Comparison of ENCODE assay signal across 23 cellular contexts in the genomic region with DNA sequence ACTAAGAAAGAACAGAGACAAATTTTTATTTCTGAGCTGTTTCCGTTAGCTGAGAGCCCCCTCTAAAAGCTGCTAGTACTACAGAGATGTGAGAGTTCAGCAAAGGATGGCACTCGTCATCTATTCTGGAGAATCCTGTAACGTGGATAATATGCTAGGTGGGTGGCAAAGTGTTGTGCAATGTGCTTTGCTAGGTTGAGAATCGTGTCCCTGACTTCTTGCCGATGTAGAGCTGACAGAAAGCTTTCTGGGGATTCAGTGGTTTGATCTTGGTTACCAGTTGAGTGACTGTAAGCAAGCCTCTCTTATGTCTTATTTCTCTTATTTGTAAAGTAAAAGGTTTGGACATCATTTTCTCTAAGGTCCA.
A peak's percentile ranks its signal among the peaks of the same experiment; 100 is the strongest.
DNase-seq lines count a peak whose midpoint lies in the region; ATAC-seq and TF ChIP-seq lines count a peak whose summit lies in the region.
"Had no signal": no experiment of that assay in that cellular context is flagged by ENCODE, and none has a peak within 500 bp of the region (broad histone marks: within the 10 kb centered on the region; RNA-seq: fewer than 3 reads in every experiment).

No MANE protein-coding gene starts in this region.

- H3K79me1 ChIP-seq in trophoblast cell (ENCODE audit: low read length), result peaks cover 11% of the 10 kb centered on the region

- no peak overlapping the region for H3K4me3 ChIP-seq in HCT116 (replicated peaks in 1 of 2; ENCODE audit: low read depth in 1 of 2, low read length in 2 of 2)
- H3K4me3 ChIP-seq in PC-9, result no peak overlapping the region
- no peak overlapping the region for H3K4me3 ChIP-seq in trophoblast cell (ENCODE audit: low read depth, low read length)
- H3K4me3 ChIP-seq: BLaER1, HAP-1, Peyer's patch, SJCRH30 had no signal

- H3K9me2 ChIP-seq in HCT116 (ENCODE audit: insufficient read depth) (no peaks in the 10 kb centered on the region), PC-9 (ENCODE audit: insufficient read depth) (no peaks in the 10 kb centered on the region)

- no peaks in the 10 kb centered on the region for H3K9me3 Mint-ChIP-seq in endothelial cell (ENCODE audit: unreplicated experiment)
- no peaks in the 10 kb centered on the region for H3K9me3 Mint-ChIP-seq in stimulated activated effector memory CD8-positive, alpha-beta T cell treated with anti-CD3 and anti-CD28 coated beads, Interleukin-12 subunit alpha, Interleukin-12 subunit beta, amount 100 ng/mL, for 72 hours
- H3K9me3 Mint-ChIP-seq: IgD-negative memory B cell had no signal

- H4K20me1 ChIP-seq in HCT116 (ENCODE audit: insufficient read depth) (no peaks in the 10 kb centered on the region), PC-9 (ENCODE audit: insufficient read depth) (no peaks in the 10 kb centered on the region)
- H4K20me1 ChIP-seq: BLaER1 had no signal

- no peak overlapping the region for H3K9ac ChIP-seq in HCT116 (ENCODE audit: low read length)
- no peak overlapping the region for H3K9ac ChIP-seq in trophoblast cell (ENCODE audit: low read length)
- H3K9ac ChIP-seq: BLaER1, KMS-11 had no signal

- no TSS peak for BruUV-seq in HCT116 (replicated peaks; lab: Mats Ljungman, UMichigan)
- BruUV-seq in PC-9 (replicated peaks; lab: Mats Ljungman, UMichigan), result TSS peak; percentile 31

- peaks cover 0 to 8% of the 10 kb centered on the region in 2 experiments; a peak in 1 of 4 replicates for H3K4me1 ChIP-seq in HCT116 (ENCODE audit: control insufficient read depth in 1 of 2, insufficient read depth in 2 of 2, low read length in 2 of 2)
- peaks cover 30% of the 10 kb centered on the region for H3K4me1 ChIP-seq in PC-9 (replicated peaks; ENCODE audit: insufficient read depth)
- H3K4me1 ChIP-seq in trophoblast cell (ENCODE audit: control insufficient read depth in 1 of 2, insufficient read depth in 2 of 2, low read length in 2 of 2), result peaks cover 10 to 12% of the 10 kb centered on the region in 2 experiments
- H3K4me1 ChIP-seq: BLaER1, HAP-1, Peyer's patch had no signal

- H3K4ac ChIP-seq in trophoblast cell (ENCODE audit: low read depth, low read length), result no peak overlapping the region

- H2AK5ac ChIP-seq in trophoblast cell (ENCODE audit: low read length), result no peak overlapping the region

- no peak overlapping the region for H4K12ac ChIP-seq in trophoblast cell (ENCODE audit: low read depth, low read length)

- H2AFZ ChIP-seq in HCT116 (ENCODE audit: low read depth, low read length, poor library complexity, severe bottlenecking) (peak overlapping the region; percentile 17), PC-9 (no peak overlapping the region), trophoblast cell (ENCODE audit: insufficient read depth, low read length, poor library complexity) (no peak overlapping the region)

- TF ChIP-seq POLR2A in HCT116 (IDR thresholded peaks at IDR 0.05; ENCODE audit: borderline replicate concordance, extremely low read depth, insufficient read depth, insufficient read length), result no peak

- no peak overlapping the region for H4K91ac ChIP-seq in trophoblast cell (ENCODE audit: low read depth, low read length)

- ATAC-seq in HCT116, result no peak
- ATAC-seq in stimulated activated effector memory CD8-positive, alpha-beta T cell treated with anti-CD3 and anti-CD28 coated beads, Interleukin-12 subunit alpha, Interleukin-12 subunit beta, amount 100 ng/mL, for 72 hours, result no peak

- H3K9me3 ChIP-seq in HCT116 (ENCODE audit: control insufficient read depth in 1 of 2, insufficient read depth in 1 of 2, low read depth in 1 of 2, low read length in 2 of 2) (no peaks in the 10 kb centered on the region), PC-9 (ENCODE audit: insufficient read depth, low read depth) (peaks cover 5% of the 10 kb centered on the region; the same call in 1 of the 2 replicates), trophoblast cell (ENCODE audit: insufficient read depth, low read depth, low read length) (no peaks in the 10 kb centered on the region)
- H3K9me3 ChIP-seq: BLaER1, HAP-1, Peyer's patch, SJCRH30 had no signal

- intact Hi-C loops in HCT116 (cut with micrococcal nuclease), result no loop called here
- intact Hi-C loops in PC-9 (cut with micrococcal nuclease; ENCODE audit: unreplicated experiment), result no loop called here

- H3F3A ChIP-seq in PC-9 (ENCODE audit: insufficient read depth, low read depth), result no peaks in the 10 kb centered on the region; the same call in 1 of the 2 replicates

- DNase-seq in HCT116 (ENCODE audit: low read depth, low spot score), result no peak
- DNase-seq in PC-9, result no peak
- no peak for DNase-seq in endothelial cell (ENCODE audit: low spot score)
- DNase-seq in trophoblast cell, result no peak
- no peak for DNase-seq in T-helper 1 cell
- no peak for DNase-seq in stimulated activated effector memory CD8-positive, alpha-beta T cell treated with anti-CD3 and anti-CD28 coated beads, Interleukin-12 subunit alpha, Interleukin-12 subunit beta, amount 100 ng/mL, for 72 hours (ENCODE audit: low spot score in 2 of 2)
- DNase-seq in GM20000 (ENCODE audit: low spot score), result no peak
- DNase-seq: CD4-positive, CD25-positive, alpha-beta regulatory T cell; DMS153; DND-41; GOT3; NCI-H1048; NCI-H1417; NCI-H1694; NCI-H2029 treated with DMSO at 0.1 percent for 48 hours; NCI-H446 treated with DMSO at 0.1 percent for 48 hours; NCI-H526; SJCRH30 had no signal

- peak overlapping the region; percentile 14 for H2BK120ac ChIP-seq in trophoblast cell (ENCODE audit: insufficient read depth, low read length, poor library complexity)

- no peak for TF ChIP-seq CTCF in HCT116 (IDR thresholded peaks at IDR 0.05 in 2 of 3, conservative IDR thresholded peaks at IDR 0.05 in 1 of 3; ENCODE audit: borderline replicate concordance in 1 of 3, insufficient read depth in 1 of 3, low read depth in 2 of 3, low read length in 2 of 3)
- TF ChIP-seq CTCF in PC-9 (conservative IDR thresholded peaks at IDR 0.05), result no peak
- TF ChIP-seq CTCF in endothelial cell (IDR thresholded peaks at IDR 0.05; ENCODE audit: unreplicated experiment), result no peak
- no peak for TF ChIP-seq CTCF in GM20000 (IDR thresholded peaks at IDR 0.05; ENCODE audit: extremely low read depth, missing control alignments)

- POLR2A ChIA-PET in HCT116 (lab: Charles Lee), result no interaction called here
- POLR2A ChIA-PET in PC-9 (lab: Charles Lee; ENCODE audit: unreplicated experiment), result no interaction called here

- H2BK12ac ChIP-seq in trophoblast cell (ENCODE audit: low read length), result no peak overlapping the region

- H3K36me3 ChIP-seq in HCT116 (ENCODE audit: control insufficient read depth in 1 of 2, insufficient read depth in 2 of 2, low read length in 2 of 2), result no peaks in the 10 kb centered on the region
- no peaks in the 10 kb centered on the region for H3K36me3 ChIP-seq in PC-9 (ENCODE audit: low read depth)
- H3K36me3 ChIP-seq in trophoblast cell (ENCODE audit: control insufficient read depth in 1 of 2, insufficient read depth in 2 of 2, low read length in 2 of 2), result no peaks in the 10 kb centered on the region
- H3K36me3 ChIP-seq: BLaER1, HAP-1, Peyer's patch, SJCRH30 had no signal

- no peak overlapping the region for H3K23ac ChIP-seq in trophoblast cell (ENCODE audit: low read length)

- peak overlapping the region; percentile 92 for H3K27ac Mint-ChIP-seq in endothelial cell (ENCODE audit: unreplicated experiment)
- no peak overlapping the region for H3K27ac Mint-ChIP-seq in stimulated activated effector memory CD8-positive, alpha-beta T cell treated with anti-CD3 and anti-CD28 coated beads, Interleukin-12 subunit alpha, Interleukin-12 subunit beta, amount 100 ng/mL, for 72 hours
- H3K27ac Mint-ChIP-seq: CD4-positive, CD25-positive, alpha-beta regulatory T cell; IgD-negative memory B cell had no signal

- H3K79me2 ChIP-seq in HCT116 (ENCODE audit: insufficient read depth, low read length), result no peaks in the 10 kb centered on the region
- H3K79me2 ChIP-seq in PC-9 (ENCODE audit: low read depth), result no peaks in the 10 kb centered on the region
- peaks cover 2% of the 10 kb centered on the region for H3K79me2 ChIP-seq in trophoblast cell (ENCODE audit: control insufficient read depth, insufficient read depth, low read length, poor library complexity)

- peaks cover 38% of the 10 kb centered on the region for H3K4me1 Mint-ChIP-seq in endothelial cell (ENCODE audit: unreplicated experiment)
- H3K4me1 Mint-ChIP-seq in stimulated activated effector memory CD8-positive, alpha-beta T cell treated with anti-CD3 and anti-CD28 coated beads, Interleukin-12 subunit alpha, Interleukin-12 subunit beta, amount 100 ng/mL, for 72 hours, result no peaks in the 10 kb centered on the region
- H3K4me1 Mint-ChIP-seq: CD4-positive, CD25-positive, alpha-beta regulatory T cell; IgD-negative memory B cell had no signal

- H3K27me3 ChIP-seq in HCT116 (ENCODE audit: insufficient read depth, low read length) (no peaks in the 10 kb centered on the region), PC-9 (ENCODE audit: insufficient read depth, low read depth) (no peaks in the 10 kb centered on the region), trophoblast cell (ENCODE audit: insufficient read depth, low read length) (no peaks in the 10 kb centered on the region)
- H3K27me3 ChIP-seq: BLaER1, Peyer's patch, SJCRH30 had no signal

- H3K14ac ChIP-seq in trophoblast cell (ENCODE audit: low read length), result no peak overlapping the region

- no peak overlapping the region for H3K4me2 ChIP-seq in HCT116 (ENCODE audit: low read length)
- H3K4me2 ChIP-seq in PC-9, result no peak overlapping the region
- no peak overlapping the region for H3K4me2 ChIP-seq in trophoblast cell (ENCODE audit: low read length)
- H3K4me2 ChIP-seq: BLaER1, KMS-11 had no signal

- H4K8ac ChIP-seq in trophoblast cell (ENCODE audit: low read depth, low read length), result no peak overlapping the region

- WGBS in trophoblast cell (ENCODE audit: extremely low coverage, insufficient coverage, insufficient read length), result no CpG with 5 or more reads among the region's 5 CpGs

- no peak for TF ChIP-seq RAD21 in HCT116 (IDR thresholded peaks at IDR 0.05; ENCODE audit: low read depth)

- H3K4me3 Mint-ChIP-seq in endothelial cell (ENCODE audit: unreplicated experiment), result peak overlapping the region; percentile 27
- H3K4me3 Mint-ChIP-seq in stimulated activated effector memory CD8-positive, alpha-beta T cell treated with anti-CD3 and anti-CD28 coated beads, Interleukin-12 subunit alpha, Interleukin-12 subunit beta, amount 100 ng/mL, for 72 hours, result no peak overlapping the region
- H3K4me3 Mint-ChIP-seq: CD4-positive, CD25-positive, alpha-beta regulatory T cell had no signal

- no peaks in the 10 kb centered on the region for H3K36me3 Mint-ChIP-seq in endothelial cell (ENCODE audit: low read depth, unreplicated experiment)
- H3K36me3 Mint-ChIP-seq in stimulated activated effector memory CD8-positive, alpha-beta T cell treated with anti-CD3 and anti-CD28 coated beads, Interleukin-12 subunit alpha, Interleukin-12 subunit beta, amount 100 ng/mL, for 72 hours, result no peaks in the 10 kb centered on the region
- H3K36me3 Mint-ChIP-seq: CD4-positive, CD25-positive, alpha-beta regulatory T cell; IgD-negative memory B cell had no signal

- H3K18ac ChIP-seq in trophoblast cell (ENCODE audit: low read length), result no peak overlapping the region

- H2BK5ac ChIP-seq in trophoblast cell (ENCODE audit: low read depth, low read length, poor library complexity), result no peak overlapping the region

- no peak overlapping the region for H3K27ac ChIP-seq in HCT116 (ENCODE audit: low read depth, low read length)
- H3K27ac ChIP-seq in PC-9, result 0 out of 2 replicates have a peak overlapping the region, but pooled peaks have one; percentile 55
- H3K27ac ChIP-seq in trophoblast cell (ENCODE audit: low read depth, low read length), result no peak overlapping the region
- H3K27ac ChIP-seq: BLaER1, KMS-11, Peyer's patch, SJCRH30 had no signal

- RAD21 ChIA-PET in HCT116 (lab: Charles Lee; ENCODE audit: low non-redundant PET in 1 of 2, low total read pairs in 2 of 2, uncharacterized antibody in 2 of 2, unreplicated experiment in 2 of 2), result no interaction called here

- CTCF ChIA-PET in HCT116 (lab: Charles Lee), result interaction anchor here (1.0 to 1.2 kb wide), 2 partner anchors 680 to 686 kb away, joined by 3 read pairs; no protein-coding TSS in a partner anchor
- CTCF ChIA-PET in PC-9 (lab: Charles Lee), result no interaction called here

- no peaks in the 10 kb centered on the region for H3K27me3 Mint-ChIP-seq in endothelial cell (ENCODE audit: unreplicated experiment)
